Comparison of ENCODE assay signal across 19 cellular contexts in the genomic region with DNA sequence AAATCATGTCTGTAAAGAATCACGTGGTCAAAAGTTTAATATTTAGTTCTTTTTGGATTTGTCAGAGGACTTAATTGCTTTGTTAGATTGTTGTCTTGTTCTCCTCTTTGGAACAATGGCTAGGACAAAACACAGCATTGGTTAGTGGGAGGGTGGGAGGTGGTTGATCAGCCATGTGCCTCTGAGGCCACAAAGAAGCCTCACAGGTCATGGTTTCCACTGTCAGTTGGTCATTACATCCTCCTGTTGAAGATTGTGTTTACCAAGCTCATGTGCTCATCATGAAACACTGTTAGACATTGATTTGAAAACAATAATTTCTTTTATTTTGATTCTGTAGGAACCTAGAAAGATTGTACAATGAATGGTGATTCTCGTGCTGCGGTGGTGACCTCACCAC. TPM values are rescaled to one million over a fixed set of nuclear protein-coding genes. Genes with fewer than 3 reads are reported as not detected.
DNase-seq lines count a peak whose midpoint lies in the region; ATAC-seq and TF ChIP-seq lines count a peak whose summit lies in the region.
"Had no signal": no experiment of that assay in that cellular context is flagged by ENCODE, and none has a peak within 500 bp of the region (broad histone marks: within the 10 kb centered on the region; RNA-seq: fewer than 3 reads in every experiment).

No MANE protein-coding gene starts in this region.

- no peak for TF ChIP-seq CTCF in MCF 10A (IDR thresholded peaks at IDR 0.05; ENCODE audit: unreplicated experiment)
- no peak for TF ChIP-seq CTCF in breast epithelium (IDR thresholded peaks at IDR 0.05)
- no peak for TF ChIP-seq CTCF in upper lobe of right lung (IDR thresholded peaks at IDR 0.05)

- H3K27ac Mint-ChIP-seq in MCF 10A (ENCODE audit: low read depth, unreplicated experiment) (peak overlapping the region; percentile 19), immature natural killer cell (peak overlapping the region; percentile 42 to 84 (median 62))
- peak overlapping the region; percentile 6 for H3K27ac Mint-ChIP-seq in activated CD8-positive, alpha-beta T cell treated with anti-CD3 and anti-CD28 coated beads, Interleukin-2, amount 10 ng/mL, durations not matched to agents 7 days and 5 days

- peaks cover 13% of the 10 kb centered on the region for H3K4me1 Mint-ChIP-seq in MCF 10A (ENCODE audit: insufficient read depth, unreplicated experiment)
- peaks cover 40% of the 10 kb centered on the region for H3K4me1 Mint-ChIP-seq in activated CD8-positive, alpha-beta T cell treated with anti-CD3 and anti-CD28 coated beads, Interleukin-2, amount 10 ng/mL, durations not matched to agents 7 days and 5 days (ENCODE audit: low read depth)
- H3K4me1 Mint-ChIP-seq in immature natural killer cell = peaks cover 71 to 87% of the 10 kb centered on the region in 2 donors

- H3K4me3 ChIP-seq in breast epithelium (no peak overlapping the region), upper lobe of right lung (no peak overlapping the region)
- H3K4me3 ChIP-seq: left ventricle myocardium inferior, right atrium auricular region, vagina had no signal

- H3K27me3 Mint-ChIP-seq in MCF 10A (ENCODE audit: insufficient read depth, unreplicated experiment) = no peaks in the 10 kb centered on the region
- no peaks in the 10 kb centered on the region for H3K27me3 Mint-ChIP-seq in activated CD8-positive, alpha-beta T cell treated with anti-CD3 and anti-CD28 coated beads, Interleukin-2, amount 10 ng/mL, durations not matched to agents 7 days and 5 days (ENCODE audit: low read depth)
- no peaks in the 10 kb centered on the region for H3K27me3 Mint-ChIP-seq in immature natural killer cell (ENCODE audit: low read depth in 3 of 3)

- no TSS peak for BruUV-seq in MCF 10A (replicated peaks; lab: Mats Ljungman, UMichigan)

- H3K9me3 ChIP-seq in breast epithelium (no peaks in the 10 kb centered on the region), upper lobe of right lung (no peaks in the 10 kb centered on the region)
- H3K9me3 ChIP-seq: left ventricle myocardium inferior, right atrium auricular region, vagina had no signal

- H3K27me3 ChIP-seq in breast epithelium (no peaks in the 10 kb centered on the region), upper lobe of right lung (no peaks in the 10 kb centered on the region)
- H3K27me3 ChIP-seq: right atrium auricular region, vagina had no signal

- CTCF ChIA-PET in MCF 10A (lab: Yijun Ruan, JAX) = interaction anchor here (0.6 to 0.7 kb wide), 2 partner anchors 79 to 201 kb away, joined by 3 read pairs; no protein-coding TSS in a partner anchor
- CTCF ChIA-PET in activated CD8-positive, alpha-beta T cell treated with anti-CD3 and anti-CD28 coated beads, Interleukin-2, amount 10 ng/mL, durations not matched to agents 7 days and 5 days (lab: Charles Lee) = no interaction called here

- no peak overlapping the region for H3K4me3 Mint-ChIP-seq in MCF 10A (ENCODE audit: unreplicated experiment)
- H3K4me3 Mint-ChIP-seq in activated CD8-positive, alpha-beta T cell treated with anti-CD3 and anti-CD28 coated beads, Interleukin-2, amount 10 ng/mL, durations not matched to agents 7 days and 5 days = no peak overlapping the region
- peak overlapping the region in 2 of 5 donors; percentile 9 to 14 for H3K4me3 Mint-ChIP-seq in immature natural killer cell

- POLR2A ChIA-PET in MCF 10A (lab: Yijun Ruan, JAX) = interaction anchor here (0.7 kb wide), 1 partner anchor 115 kb away, joined by 3 read pairs; no protein-coding TSS in a partner anchor
- POLR2A ChIA-PET in activated CD8-positive, alpha-beta T cell treated with anti-CD3 and anti-CD28 coated beads, Interleukin-2, amount 10 ng/mL, durations not matched to agents 7 days and 5 days (lab: Charles Lee) = no interaction called here

- H3K36me3 ChIP-seq in breast epithelium = no peaks in the 10 kb centered on the region
- H3K36me3 ChIP-seq in upper lobe of right lung = peaks cover 36% of the 10 kb centered on the region

- no peak for TF ChIP-seq POLR2A in breast epithelium (IDR thresholded peaks at IDR 0.05)

- H3K9me3 Mint-ChIP-seq in MCF 10A (ENCODE audit: unreplicated experiment) (no peaks in the 10 kb centered on the region), immature natural killer cell (no peaks in the 10 kb centered on the region)
- H3K9me3 Mint-ChIP-seq in activated CD8-positive, alpha-beta T cell treated with anti-CD3 and anti-CD28 coated beads, Interleukin-2, amount 10 ng/mL, durations not matched to agents 7 days and 5 days (ENCODE audit: insufficient read depth) = no peaks in the 10 kb centered on the region

- H3K27ac ChIP-seq in breast epithelium = no peak overlapping the region
- peak overlapping the region; percentile 72 for H3K27ac ChIP-seq in temporal lobe (ENCODE audit: low read depth, low read length)
- no peak overlapping the region for H3K27ac ChIP-seq in upper lobe of right lung
- H3K27ac ChIP-seq: left ventricle myocardium inferior, right atrium auricular region, vagina had no signal

- H3K36me3 Mint-ChIP-seq in MCF 10A (ENCODE audit: insufficient read depth, unreplicated experiment) (peaks cover 34% of the 10 kb centered on the region), immature natural killer cell (peaks cover 7 to 22% (median 9%) of the 10 kb centered on the region in 3 donors)
- H3K36me3 Mint-ChIP-seq in activated CD8-positive, alpha-beta T cell treated with anti-CD3 and anti-CD28 coated beads, Interleukin-2, amount 10 ng/mL, durations not matched to agents 7 days and 5 days (ENCODE audit: low read depth) = peaks cover 40% of the 10 kb centered on the region

- intact Hi-C loops in MCF 10A (cut with micrococcal nuclease) = no loop called here
- intact Hi-C loops in breast epithelium (cut with DNase I; ENCODE audit: low total_unique reads) = no loop called here
- intact Hi-C loops in upper lobe of right lung (cut with DNase I) = no loop called here

- ATAC-seq in activated CD8-positive, alpha-beta T cell treated with anti-CD3 and anti-CD28 coated beads, Interleukin-2, amount 10 ng/mL, durations not matched to agents 7 days and 5 days = no peak
- ATAC-seq in upper lobe of right lung (no peak), HG02852 (IDR thresholded peaks at IDR 0.05; ENCODE audit: unreplicated experiment) (no peak)

- DNase-seq in MCF 10A (ENCODE audit: unreplicated experiment) = no peak
- no peak for DNase-seq in breast epithelium (ENCODE audit: low spot score in 2 of 2)
- no peak for DNase-seq in activated CD8-positive, alpha-beta T cell treated with anti-CD3 and anti-CD28 coated beads, Interleukin-2, amount 10 ng/mL, durations not matched to agents 7 days and 5 days
- no peak for DNase-seq in immature natural killer cell
- no peak for DNase-seq in upper lobe of right lung
- no peak for DNase-seq in NCI-H146 (lab: John Stamatoyannopoulos, UW)
- DNase-seq: activated CD4-positive, alpha-beta T cell treated with anti-CD3 and anti-CD28 coated beads for 48 hours; activated naive CD4-positive, alpha-beta T cell treated with Interleukin-2 at 50 U/mL for 16 hours; DMS 273 treated with DMSO at 0.1 percent for 48 hours; effector CD8-positive, alpha-beta T cell; left ventricle myocardium inferior; NCI-H1417; NCI-H510A treated with DMSO at 0.1 percent for 48 hours; RPMI8226; stimulated activated CD4-positive, alpha-beta T cell treated with anti-CD3 and anti-CD28 coated beads, Interleukin-12 subunit alpha, Interleukin-12 subunit beta, amount 100 ng/mL, for 4 hours had no signal

- H3K4me1 ChIP-seq in breast epithelium (no peaks in the 10 kb centered on the region), upper lobe of right lung (peaks cover 46% of the 10 kb centered on the region)

RNA-seq across cellular contexts. Expression of gene ADD1, which starts 31.9 kb away (rescaled TPM):
- total RNA-seq in MCF 10A (2022) (131 and 161 TPM in 2 replicates), breast epithelium (100 to 1,000 TPM; 161 to 193 (median 181) TPM), temporal lobe (191 TPM), upper lobe of right lung (286 TPM)
- 100 to 1,000 TPM; 252 to 255 TPM for total RNA-seq in activated CD8-positive, alpha-beta T cell treated with anti-CD3 and anti-CD28 coated beads, Interleukin-2, amount 10 ng/mL, durations not matched to agents 7 days and 5 days
- polyA plus RNA-seq in immature natural killer cell = 100 to 1,000 TPM; 207 to 318 (median 314) TPM

Comparison
In these comparisons a context has a peak if more than half of its experiments do, and no peak if none do; other contexts are left out.
1. H3K27ac Mint-ChIP-seq: peak in every context shown above with its lines; median percentile 62 in immature natural killer cell; 19 in MCF 10A; 6 in activated CD8-positive, alpha-beta T cell treated with anti-CD3 and anti-CD28 coated beads, Interleukin-2, amount 10 ng/mL, durations not matched to agents 7 days and 5 days.